Comparison of ENCODE assay signal across 8 cellular contexts in the genomic region with DNA sequence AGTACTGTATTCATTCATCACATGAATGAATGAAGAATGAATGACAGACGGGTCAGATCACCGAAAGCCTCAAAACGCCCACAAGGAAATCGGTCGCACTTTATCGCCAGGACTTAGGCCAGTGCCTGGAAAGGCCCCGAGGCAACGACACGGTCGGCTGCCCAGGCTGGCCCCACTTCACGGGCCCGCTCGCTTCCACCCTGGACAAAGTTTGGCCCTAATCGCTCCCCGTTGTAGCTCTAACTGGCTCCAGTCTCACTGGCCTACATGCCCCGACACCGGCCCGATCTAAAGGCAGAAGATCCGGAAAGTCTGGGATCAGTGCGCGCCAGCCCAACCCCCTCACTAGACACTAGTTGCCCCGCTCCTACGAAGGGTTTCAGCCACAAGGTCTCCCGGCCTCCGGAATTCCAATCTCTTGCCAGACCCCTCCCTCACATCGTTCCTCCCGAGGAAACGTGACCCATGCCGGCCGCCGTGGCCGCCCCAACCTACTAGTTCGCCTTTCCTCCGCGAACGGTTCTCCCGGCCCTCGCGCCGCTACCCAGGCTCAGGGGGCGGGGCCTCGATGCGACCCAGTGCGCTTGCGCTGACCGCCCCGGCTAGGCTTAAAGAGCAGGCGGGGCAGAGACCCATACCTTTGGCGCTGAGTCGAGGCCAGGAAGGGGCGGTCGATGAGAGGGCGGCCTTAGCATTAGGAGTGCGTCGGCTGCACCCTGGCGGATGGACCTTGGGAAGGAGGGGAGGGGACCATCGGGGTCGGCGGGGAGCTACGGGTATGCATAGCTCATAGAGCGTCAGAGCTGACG. TPM values are rescaled to one million over a fixed set of nuclear protein-coding genes. Genes with fewer than 3 reads are reported as not detected.
DNase-seq lines count a peak whose midpoint lies in the region; ATAC-seq and TF ChIP-seq lines count a peak whose summit lies in the region.

Gene GSS (minus strand): TSS at position 575 of the 809 bp plus-strand sequence. CDS start 3,954 bp downstream, outside the sequence.
Gene MYH7B (plus strand): TSS at position 637 of the 809 bp plus-strand sequence. CDS start 22,138 bp downstream, outside the sequence.

- WGBS in tibial nerve, 2 donors, result 0% methylated on average over 62 of the region's 62 CpGs

- TF ChIP-seq CTCF in GM12874 (IDR thresholded peaks at IDR 0.05; ENCODE audit: insufficient read depth, low read depth, low read length) (peak; percentile 45), SU-DHL-6 (IDR thresholded peaks at IDR 0.05; ENCODE audit: insufficient read depth, low read length, poor library complexity, severe bottlenecking) (no peak), cardiac muscle cell (IDR thresholded peaks at IDR 0.05; ENCODE audit: low read depth, low read length) (peak; percentile 58), parathyroid adenoma (IDR thresholded peaks at IDR 0.05) (peak; percentile 33), tibial nerve (IDR thresholded peaks at IDR 0.05) (peak; percentile 9 to 73 (median 48))

- no peaks in the 10 kb centered on the region for H4K20me1 ChIP-seq in SU-DHL-6 (ENCODE audit: low read depth, low read length)

- H3K36me3 ChIP-seq in SU-DHL-6 (ENCODE audit: low read length) (no peaks in the 10 kb centered on the region; the same call in 1 of the 2 replicates), adipocyte (ENCODE audit: control insufficient read depth, insufficient read depth, low read length, severe bottlenecking) (peaks cover 9% of the 10 kb centered on the region), cardiac muscle cell (no peaks in the 10 kb centered on the region), parathyroid adenoma (ENCODE audit: control insufficient read depth, insufficient read depth, low read length) (no peaks in the 10 kb centered on the region), tibial nerve (peaks cover 0 to 12% (median 0%) of the 10 kb centered on the region in 3 donors)

- DNase-seq in NCI-H1417 (lab: John Stamatoyannopoulos, UW) (peak; percentile 96 to 99 (median 99)), adipocyte (ENCODE audit: low read depth) (peak; percentile 98), cardiac muscle cell (ENCODE audit: low read depth in 1 of 2, low spot score in 1 of 2) (peak; percentile 97 to 99), tibial nerve (ENCODE audit: low spot score in 2 of 2) (peak; percentile 97 to 98)

- peak; percentile 84 to 96 for TF ChIP-seq EP300 in tibial nerve (IDR thresholded peaks at IDR 0.05)

- H3F3A ChIP-seq in SU-DHL-6 (ENCODE audit: insufficient read depth), result no peaks in the 10 kb centered on the region

- no peaks in the 10 kb centered on the region for H3K9me3 ChIP-seq in SU-DHL-6 (ENCODE audit: insufficient read depth, low read length)
- H3K9me3 ChIP-seq in adipocyte (ENCODE audit: control insufficient read depth, low read length), result no peaks in the 10 kb centered on the region
- no peaks in the 10 kb centered on the region for H3K9me3 ChIP-seq in cardiac muscle cell (ENCODE audit: low read depth)
- H3K9me3 ChIP-seq in parathyroid adenoma (ENCODE audit: control insufficient read depth, low read length), result no peaks in the 10 kb centered on the region
- no peaks in the 10 kb centered on the region for H3K9me3 ChIP-seq in tibial nerve

- peak; percentile 51 to 83 for TF ChIP-seq POLR2A in tibial nerve (IDR thresholded peaks at IDR 0.05)

- ATAC-seq in HG02763 (IDR thresholded peaks at IDR 0.05; ENCODE audit: unreplicated experiment), result peak; percentile 91

- H2AFZ ChIP-seq in SU-DHL-6 (ENCODE audit: low read depth, low read length, severe bottlenecking), result peak within 1 kb of the TSS; percentile 81
- peak within 1 kb of the TSS; percentile 100 for H2AFZ ChIP-seq in parathyroid adenoma

- H3K79me2 ChIP-seq in SU-DHL-6 (ENCODE audit: insufficient read depth, low read length), result peaks cover 4% of the 10 kb centered on the region; the same call in 1 of the 2 replicates
- H3K79me2 ChIP-seq in parathyroid adenoma, result no peaks in the 10 kb centered on the region

- H3K4me3 ChIP-seq in SU-DHL-6 (ENCODE audit: insufficient read depth, low read length, poor library complexity, severe bottlenecking), result peak within 1 kb of the TSS; percentile 72
- H3K4me3 ChIP-seq in adipocyte (ENCODE audit: low read length), result peak within 1 kb of the TSS; percentile 90
- H3K4me3 ChIP-seq in cardiac muscle cell, result peak within 1 kb of the TSS; percentile 49
- H3K4me3 ChIP-seq in parathyroid adenoma (ENCODE audit: low read depth, low read length), result peak within 1 kb of the TSS; percentile 89
- peak within 1 kb of the TSS; percentile 39 to 86 (median 52) for H3K4me3 ChIP-seq in tibial nerve

- no peaks in the 10 kb centered on the region for H3K9me2 ChIP-seq in SU-DHL-6 (replicated peaks; ENCODE audit: insufficient read depth, low read length)

- H3K27ac ChIP-seq in SU-DHL-6 (ENCODE audit: low read depth, low read length) (peak within 1 kb of the TSS; percentile 26; the same call in 1 of the 2 replicates), cardiac muscle cell (peak within 1 kb of the TSS; percentile 93), parathyroid adenoma (peak within 1 kb of the TSS; percentile 94), tibial nerve (peak within 1 kb of the TSS; percentile 81 to 92 (median 87))

- peak within 1 kb of the TSS; percentile 85 for H3K9ac ChIP-seq in SU-DHL-6 (ENCODE audit: low read length)
- peak within 1 kb of the TSS; percentile 94 for H3K9ac ChIP-seq in adipocyte (ENCODE audit: low read length)
- H3K9ac ChIP-seq in parathyroid adenoma, result peak within 1 kb of the TSS; percentile 84

- H3K4me1 ChIP-seq in adipocyte (ENCODE audit: control insufficient read depth, insufficient read depth, low read length), result peaks cover 10% of the 10 kb centered on the region
- peaks cover 9% of the 10 kb centered on the region for H3K4me1 ChIP-seq in cardiac muscle cell (ENCODE audit: low read depth)
- H3K4me1 ChIP-seq in parathyroid adenoma, result peaks cover 9% of the 10 kb centered on the region
- peaks cover 0 to 18% (median 0%) of the 10 kb centered on the region in 4 donors for H3K4me1 ChIP-seq in tibial nerve

- no peaks in the 10 kb centered on the region for H3K27me3 ChIP-seq in SU-DHL-6 (ENCODE audit: low read length)
- H3K27me3 ChIP-seq in adipocyte (replicated peaks; ENCODE audit: control insufficient read depth, insufficient read depth, low read length), result no peaks in the 10 kb centered on the region
- no peaks in the 10 kb centered on the region for H3K27me3 ChIP-seq in cardiac muscle cell
- H3K27me3 ChIP-seq in parathyroid adenoma (ENCODE audit: control insufficient read depth, insufficient read depth, low read length), result no peaks in the 10 kb centered on the region
- no peaks in the 10 kb centered on the region for H3K27me3 ChIP-seq in tibial nerve

- H3K4me2 ChIP-seq in SU-DHL-6 (ENCODE audit: low read depth, low read length, poor library complexity, severe bottlenecking), result peak within 1 kb of the TSS; percentile 81
- H3K4me2 ChIP-seq in parathyroid adenoma (ENCODE audit: low read length), result peak within 1 kb of the TSS; percentile 99

RNA-seq across cellular contexts. Expression of gene GSS, which starts in this region (rescaled TPM):
- 50.5 and 69.5 TPM in 2 replicates for total RNA-seq in cardiac muscle cell
- 59.9 and 82.9 TPM in 2 replicates for polyA plus RNA-seq in cardiac muscle cell
- 10 to 100 TPM; 28.8 to 61.6 (median 47.0) TPM for total RNA-seq in tibial nerve

RNA-seq across cellular contexts. Expression of gene MYH7B, which starts in this region (rescaled TPM):
- total RNA-seq in cardiac muscle cell, result 30.2 and 73.2 TPM in 2 replicates
- polyA plus RNA-seq in cardiac muscle cell, result 107 and 112 TPM in 2 replicates
- 1 to 10 TPM; 3.3 to 5.3 (median 4.0) TPM for total RNA-seq in tibial nerve

Comparison
In these comparisons a context has a peak if more than half of its experiments do, and no peak if none do; other contexts are left out.
1. Peak in every context shown above with its lines: DNase-seq, ATAC-seq, H3K4me3 ChIP-seq and H3K27ac ChIP-seq.
2. H3K27ac ChIP-seq: peak in every context shown above with its lines; median percentile 94 in parathyroid adenoma; 93 in cardiac muscle cell; 87 in tibial nerve; 26 in SU-DHL-6.